Comparison of ENCODE assay signal across 8 cellular contexts in genomic region chr9:29356-29755, GRCh38. TPM values are rescaled to one million over a fixed set of nuclear protein-coding genes. Genes with fewer than 3 reads are reported as not detected.
DNase-seq lines count a peak whose midpoint lies in the region; ATAC-seq and TF ChIP-seq lines count a peak whose summit lies in the region.
"Not testable (repeated sequence)": the region's sequence is repeated elsewhere in the genome, so short reads cannot be mapped to it uniquely, and the experiment has no call there.

A gene with protein sequence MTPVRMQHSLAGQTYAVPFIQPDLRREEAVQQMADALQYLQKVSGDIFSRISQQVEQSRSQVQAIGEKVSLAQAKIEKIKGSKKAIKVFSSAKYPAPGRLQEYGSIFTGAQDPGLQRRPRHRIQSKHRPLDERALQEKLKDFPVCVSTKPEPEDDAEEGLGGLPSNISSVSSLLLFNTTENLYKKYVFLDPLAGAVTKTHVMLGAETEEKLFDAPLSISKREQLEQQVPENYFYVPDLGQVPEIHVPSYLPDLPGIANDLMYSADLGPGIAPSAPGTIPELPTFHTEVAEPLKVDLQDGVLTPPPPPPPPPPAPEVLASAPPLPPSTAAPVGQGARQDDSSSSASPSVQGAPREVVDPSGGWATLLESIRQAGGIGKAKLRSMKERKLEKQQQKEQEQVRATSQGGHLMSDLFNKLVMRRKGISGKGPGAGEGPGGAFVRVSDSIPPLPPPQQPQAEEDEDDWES (minus strand): TSS chr9:29456. CDS start chr9:24999, 4,457 bp downstream.

- TF ChIP-seq CTCF in BJ (IDR thresholded peaks at IDR 0.05; ENCODE audit: insufficient read depth, low read depth, low read length); epithelial cell of proximal tubule (conservative IDR thresholded peaks at IDR 0.05; ENCODE audit: low read depth, low read length); neural progenitor cell (IDR thresholded peaks at IDR 0.05); testis (IDR thresholded peaks at IDR 0.05): not testable (repeated sequence)

- not testable (repeated sequence) for H3K36me3 ChIP-seq in BJ (ENCODE audit: control insufficient read depth, insufficient read depth, low read length); HUES48 (ENCODE audit: control insufficient read depth, insufficient read depth, low read length); iPS-15b (ENCODE audit: control insufficient read depth, insufficient read depth, low read length); neural progenitor cell; testis (ENCODE audit: low read depth, missing control alignments)

- H3K36me3 Mint-ChIP-seq in T-cell; activated naive CD8-positive, alpha-beta T cell treated with anti-CD3 and anti-CD28 coated beads, Interleukin-2, amount 10 ng/mL, durations not matched to agents 7 days and 5 days; neural progenitor cell: not testable (repeated sequence)

- H3K4me3 Mint-ChIP-seq in T-cell; activated naive CD8-positive, alpha-beta T cell treated with anti-CD3 and anti-CD28 coated beads, Interleukin-2, amount 10 ng/mL, durations not matched to agents 7 days and 5 days; neural progenitor cell: not testable (repeated sequence)

- intact Hi-C loops in testis (cut with DNase I; ENCODE audit: low total_unique reads) = not testable (repeated sequence)

- not testable (repeated sequence) for H3K4me1 ChIP-seq in HUES48 (ENCODE audit: control insufficient read depth, insufficient read depth, low read length); iPS-15b (ENCODE audit: control insufficient read depth, insufficient read depth, low read length); neural progenitor cell; testis

- H3K27me3 ChIP-seq in BJ (ENCODE audit: control insufficient read depth, insufficient read depth, low read length); HUES48 (ENCODE audit: control insufficient read depth, insufficient read depth, low read length); iPS-15b (ENCODE audit: control insufficient read depth, insufficient read depth, low read length); neural progenitor cell; testis: not testable (repeated sequence)

- not testable (repeated sequence) for H3K27ac ChIP-seq in HUES48 (ENCODE audit: low read depth, low read length); neural progenitor cell; testis

- not testable (repeated sequence) for TF ChIP-seq POLR2A in testis (IDR thresholded peaks at IDR 0.05)

- H3K4me3 ChIP-seq in BJ (ENCODE audit: low read depth, low read length) = peak within 1 kb of the TSS; percentile 46
- H3K4me3 ChIP-seq in HUES48 (ENCODE audit: low read depth, low read length) = peak within 1 kb of the TSS; percentile 37; the same call in 1 of the 2 replicates
- H3K4me3 ChIP-seq in epithelial cell of proximal tubule (ENCODE audit: low read depth, low read length) = peak within 1 kb of the TSS; percentile 54
- H3K4me3 ChIP-seq in iPS-15b (ENCODE audit: low read depth, low read length) = peak within 1 kb of the TSS; percentile 41
- H3K4me3 ChIP-seq in neural progenitor cell = peak within 1 kb of the TSS; percentile 44
- not testable (repeated sequence) for H3K4me3 ChIP-seq in testis

- H2AFZ ChIP-seq in neural progenitor cell (replicated peaks) = not testable (repeated sequence)

- not testable (repeated sequence) for ATAC-seq in T-cell (replicated peaks in 1 of 4); activated naive CD8-positive, alpha-beta T cell treated with anti-CD3 and anti-CD28 coated beads, Interleukin-2, amount 10 ng/mL, durations not matched to agents 7 days and 5 days (ENCODE audit: low read depth)

- H4K20me1 ChIP-seq in neural progenitor cell (ENCODE audit: low read depth) = not testable (repeated sequence)

- not testable (repeated sequence) for H3K4me1 Mint-ChIP-seq in T-cell; activated naive CD8-positive, alpha-beta T cell treated with anti-CD3 and anti-CD28 coated beads, Interleukin-2, amount 10 ng/mL, durations not matched to agents 7 days and 5 days; neural progenitor cell

- CTCF ChIA-PET in BJ (lab: Yijun Ruan, JAX); T-cell (lab: Charles Lee): not testable (repeated sequence)

- DNase-seq in BJ (ENCODE audit: low read depth); T-cell; activated naive CD8-positive, alpha-beta T cell treated with anti-CD3 and anti-CD28 coated beads, Interleukin-2, amount 10 ng/mL, durations not matched to agents 7 days and 5 days; epithelial cell of proximal tubule (ENCODE audit: low read depth); neural progenitor cell (ENCODE audit: low spot score); testis: not testable (repeated sequence)

- peak within 1 kb of the TSS; percentile 45 for H3K4me2 ChIP-seq in neural progenitor cell

- H3K27ac Mint-ChIP-seq in T-cell; activated naive CD8-positive, alpha-beta T cell treated with anti-CD3 and anti-CD28 coated beads, Interleukin-2, amount 10 ng/mL, durations not matched to agents 7 days and 5 days; neural progenitor cell: not testable (repeated sequence)

- not testable (repeated sequence) for H3K9me3 ChIP-seq in HUES48 (ENCODE audit: control insufficient read depth, insufficient read depth, low read length); iPS-15b (ENCODE audit: control insufficient read depth, insufficient read depth, low read length); neural progenitor cell (ENCODE audit: low read depth); testis

- not testable (repeated sequence) for H3K9ac ChIP-seq in HUES48 (ENCODE audit: low read depth, low read length); iPS-15b (ENCODE audit: low read depth, low read length); neural progenitor cell

- H3F3A ChIP-seq in neural progenitor cell (ENCODE audit: low read depth) = not testable (repeated sequence)

- not testable (repeated sequence) for H3K79me2 ChIP-seq in neural progenitor cell (ENCODE audit: low read depth)

- not testable (repeated sequence) for H3K9me3 Mint-ChIP-seq in T-cell; activated naive CD8-positive, alpha-beta T cell treated with anti-CD3 and anti-CD28 coated beads, Interleukin-2, amount 10 ng/mL, durations not matched to agents 7 days and 5 days; neural progenitor cell

- POLR2A ChIA-PET in BJ (lab: Charles Lee); T-cell (lab: Charles Lee); activated naive CD8-positive, alpha-beta T cell treated with anti-CD3 and anti-CD28 coated beads, Interleukin-2, amount 10 ng/mL, durations not matched to agents 7 days and 5 days (lab: Charles Lee): not testable (repeated sequence)

- no CpG with 5 or more reads among the region's 20 CpGs for WGBS in testis, 2 donors

- not testable (repeated sequence) for H3K27me3 Mint-ChIP-seq in T-cell; activated naive CD8-positive, alpha-beta T cell treated with anti-CD3 and anti-CD28 coated beads, Interleukin-2, amount 10 ng/mL, durations not matched to agents 7 days and 5 days; neural progenitor cell (ENCODE audit: insufficient read depth, low read depth)

RNA-seq across cellular contexts. Expression of the gene that starts here (rescaled TPM):
- polyA plus RNA-seq in BJ (2011; rRNA removed) (7.2 and 10.8 TPM in 2 replicates), testis (ENCODE audit: insufficient read depth, low read depth, low replicate concordance) (37.2 TPM)
- polyA minus RNA-seq in BJ (2011; rRNA and poly(A)+ RNA removed) = 4.8 and 9.2 TPM in 2 replicates
- total RNA-seq in T-cell (10 to 100 TPM; 10.8 to 37.8 (median 31.6) TPM), epithelial cell of proximal tubule (2.9 and 4.7 TPM in 2 replicates), neural progenitor cell (ENCODE audit: low replicate concordance) (4.3 and 8.4 TPM in 2 replicates), testis (10 to 100 TPM in 1 of 2 donors, 1 to 10 TPM in 1; 8.1 to 19.1 TPM)
- 10 to 100 TPM; 26.6 to 27.4 TPM for total RNA-seq in activated naive CD8-positive, alpha-beta T cell treated with anti-CD3 and anti-CD28 coated beads, Interleukin-2, amount 10 ng/mL, durations not matched to agents 7 days and 5 days
